33 cellular contexts compared by ENCODE assay signal in the genomic region with DNA sequence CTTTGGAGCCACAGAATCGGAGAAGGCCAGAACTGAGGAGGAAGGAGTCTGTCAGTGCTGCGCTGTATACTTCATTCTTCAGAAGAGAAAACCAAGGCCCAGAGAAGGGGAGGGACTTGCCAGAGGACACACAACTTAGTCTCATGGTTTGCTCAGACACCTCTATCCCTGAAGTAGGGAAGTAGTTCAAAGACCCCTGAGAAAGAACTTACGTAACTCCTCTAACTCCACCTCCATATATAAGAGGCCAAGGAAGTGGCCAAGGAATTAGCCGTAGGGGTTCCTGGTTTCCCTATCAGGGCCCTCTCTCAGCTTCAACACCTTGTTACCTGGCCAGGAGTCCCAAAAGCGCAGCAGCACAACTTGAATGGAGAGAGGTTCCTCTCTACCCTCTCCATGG. TPM values are rescaled to one million over a fixed set of nuclear protein-coding genes. Genes with fewer than 3 reads are reported as not detected.
DNase-seq lines count a peak whose midpoint lies in the region; ATAC-seq and TF ChIP-seq lines count a peak whose summit lies in the region.
"Had no signal": no experiment of that assay in that cellular context is flagged by ENCODE, and none has a peak within 500 bp of the region (broad histone marks: within the 10 kb centered on the region; RNA-seq: fewer than 3 reads in every experiment).

No MANE protein-coding gene starts in this region.

- DNase-seq in breast epithelium (ENCODE audit: low spot score in 2 of 2) (peak in 1 of 2 donors; percentile 10), MCF 10A (ENCODE audit: unreplicated experiment) (no peak), upper lobe of right lung (no peak), mesendoderm (no peak), lower leg skin (ENCODE audit: low spot score in 2 of 2) (no peak)
- DNase-seq: activated CD4-positive, alpha-beta T cell treated with anti-CD3 and anti-CD28 coated beads for 36 hours; activated CD8-positive, alpha-beta memory T cell treated with anti-CD3 and anti-CD28 coated beads for 24 hours; activated effector memory CD4-positive, alpha-beta T cell treated with Interleukin-2 at 50 U/mL for 16 hours; activated T-cell treated with anti-CD3 and anti-CD28 coated beads for 4 hours; CD8-positive, alpha-beta T cell; DMS 273 treated with DMSO at 0.1 percent for 48 hours; foreskin fibroblast; heart left ventricle; kidney glomerular epithelial cell; NCI-H2029 treated with DMSO at 0.1 percent for 48 hours; NCI-H69; ovary; Right ventricle myocardium superior; stimulated activated CD4-positive, alpha-beta T cell treated with anti-CD3 and anti-CD28 coated beads, Interleukin-2, amount 100 ng/mL, for 24 hours; T-helper 17 cell had no signal

- H3K9me3 ChIP-seq in breast epithelium: no peaks in the 10 kb centered on the region
- no peaks in the 10 kb centered on the region for H3K9me3 ChIP-seq in esophagus (ENCODE audit: control insufficient read depth in 2 of 2, insufficient read depth in 1 of 2, low read depth in 1 of 2, low read length in 1 of 2)
- no peaks in the 10 kb centered on the region for H3K9me3 ChIP-seq in mucosa of stomach (ENCODE audit: control insufficient read depth, low read length)
- no peaks in the 10 kb centered on the region for H3K9me3 ChIP-seq in upper lobe of right lung
- H3K9me3 ChIP-seq: heart left ventricle, ovary, right atrium auricular region, spleen had no signal

- H2BK15ac ChIP-seq in mesendoderm (replicated peaks; ENCODE audit: low read depth): no peak overlapping the region

- H3K4me1 ChIP-seq in breast epithelium (no peaks in the 10 kb centered on the region), esophagus (ENCODE audit: control insufficient read depth in 2 of 2, insufficient read depth in 2 of 2, low read length in 1 of 2) (peaks cover 0 to 22% of the 10 kb centered on the region in 2 donors), mucosa of stomach (ENCODE audit: control insufficient read depth, insufficient read depth, low read length) (peaks cover 46% of the 10 kb centered on the region), upper lobe of right lung (no peaks in the 10 kb centered on the region), mesendoderm (ENCODE audit: control insufficient read depth, low read depth, low read length) (peaks cover 1% of the 10 kb centered on the region)
- H3K4me1 ChIP-seq: heart left ventricle, right atrium auricular region had no signal

- H3K23ac ChIP-seq in mesendoderm (ENCODE audit: low read length): no peak overlapping the region

- no peak overlapping the region for H4K8ac ChIP-seq in mesendoderm (ENCODE audit: low read depth, low read length)

- H3K4ac ChIP-seq in mesendoderm (ENCODE audit: low read depth, low read length): no peak overlapping the region

- H3K79me1 ChIP-seq in mesendoderm (ENCODE audit: low read length): no peaks in the 10 kb centered on the region

- no peak for TF ChIP-seq POLR2A in breast epithelium (IDR thresholded peaks at IDR 0.05)
- TF ChIP-seq POLR2A in lower leg skin (IDR thresholded peaks at IDR 0.05): no peak

- no peak overlapping the region for H3K27ac Mint-ChIP-seq in MCF 10A (ENCODE audit: low read depth, unreplicated experiment)
- H3K27ac Mint-ChIP-seq: activated CD4-positive, alpha-beta T cell treated with anti-CD3 and anti-CD28 coated beads for 36 hours; CD8-positive, alpha-beta T cell; T-helper 17 cell had no signal

- H3K9me3 Mint-ChIP-seq in MCF 10A (ENCODE audit: unreplicated experiment): no peaks in the 10 kb centered on the region
- H3K9me3 Mint-ChIP-seq: CD8-positive, alpha-beta T cell; central memory CD8-positive, alpha-beta T cell; stimulated activated naive CD8-positive, alpha-beta T cell treated with anti-CD3 and anti-CD28 coated beads, Interleukin-15, Interleukin-2, amounts not matched to agents 100 ng/mL and 50 ng/mL, for 24 hours had no signal

- no peak overlapping the region for H2BK120ac ChIP-seq in mesendoderm (ENCODE audit: low read depth, low read length)

- H3K4me3 ChIP-seq in breast epithelium (peak overlapping the region in 2 of 3 donors; percentile 60 to 65), esophagus (ENCODE audit: low read depth in 1 of 2, low read length in 2 of 2) (peak overlapping the region in 1 of 2 donors; percentile 68), mucosa of stomach (ENCODE audit: low read length) (no peak overlapping the region), upper lobe of right lung (no peak overlapping the region), mesendoderm (ENCODE audit: low read length) (no peak overlapping the region), lower leg skin (ENCODE audit: low read depth, poor library complexity, severe bottlenecking) (no peak overlapping the region)
- H3K4me3 ChIP-seq: heart left ventricle, ovary, right atrium auricular region, spleen had no signal

- no peak overlapping the region for H2BK5ac ChIP-seq in mesendoderm (ENCODE audit: low read length)

- no peak overlapping the region for H3K4me3 Mint-ChIP-seq in MCF 10A (ENCODE audit: unreplicated experiment)
- H3K4me3 Mint-ChIP-seq: activated CD4-positive, alpha-beta T cell treated with anti-CD3 and anti-CD28 coated beads for 36 hours; CD8-positive, alpha-beta T cell; central memory CD8-positive, alpha-beta T cell; stimulated activated naive CD8-positive, alpha-beta T cell treated with anti-CD3 and anti-CD28 coated beads, Interleukin-15, Interleukin-2, amounts not matched to agents 100 ng/mL and 50 ng/mL, for 24 hours; T-helper 17 cell had no signal

- H3K27me3 Mint-ChIP-seq in MCF 10A (ENCODE audit: insufficient read depth, unreplicated experiment): no peaks in the 10 kb centered on the region
- H3K27me3 Mint-ChIP-seq: activated CD4-positive, alpha-beta T cell treated with anti-CD3 and anti-CD28 coated beads for 36 hours; central memory CD8-positive, alpha-beta T cell; stimulated activated naive CD8-positive, alpha-beta T cell treated with anti-CD3 and anti-CD28 coated beads, Interleukin-15, Interleukin-2, amounts not matched to agents 100 ng/mL and 50 ng/mL, for 24 hours; T-helper 17 cell had no signal

- H3K36me3 ChIP-seq in breast epithelium (no peaks in the 10 kb centered on the region), esophagus (ENCODE audit: control insufficient read depth in 2 of 2, insufficient read depth in 2 of 2, low read length in 1 of 2) (no peaks in the 10 kb centered on the region), mucosa of stomach (ENCODE audit: control insufficient read depth, insufficient read depth, low read length) (no peaks in the 10 kb centered on the region), upper lobe of right lung (no peaks in the 10 kb centered on the region), mesendoderm (ENCODE audit: control insufficient read depth, insufficient read depth, low read length) (no peaks in the 10 kb centered on the region)
- H3K36me3 ChIP-seq: heart left ventricle, ovary, right atrium auricular region, spleen had no signal

- H3K79me2 ChIP-seq in mesendoderm (ENCODE audit: control insufficient read depth, insufficient read depth, low read length): no peaks in the 10 kb centered on the region

- no peak overlapping the region for H3K4me2 ChIP-seq in mesendoderm (ENCODE audit: low read length)

- ATAC-seq in upper lobe of right lung (no peak), GM21381 (IDR thresholded peaks at IDR 0.05; ENCODE audit: unreplicated experiment) (no peak)
- ATAC-seq: activated CD4-positive, alpha-beta T cell treated with anti-CD3 and anti-CD28 coated beads for 36 hours; heart left ventricle; Panc1; SK-N-SH treated with all-trans-retinoic acid at 6 μM for 48 hours; T-helper 17 cell had no signal

- 89 to 94% methylated on average over 5 of the region's 5 CpGs for WGBS in esophagus, 2 donors
- no CpG with 5 or more reads among the region's 5 CpGs for WGBS in mesendoderm (ENCODE audit: extremely low coverage, insufficient coverage, low lambda C conversion rate)
- WGBS in lower leg skin, 2 donors: 90 to 91% methylated on average over 5 of the region's 5 CpGs

- TF ChIP-seq CTCF in breast epithelium (IDR thresholded peaks at IDR 0.05) (no peak), MCF 10A (IDR thresholded peaks at IDR 0.05; ENCODE audit: unreplicated experiment) (no peak), upper lobe of right lung (IDR thresholded peaks at IDR 0.05) (no peak), lower leg skin (IDR thresholded peaks at IDR 0.05) (no peak)

- CTCF ChIA-PET in MCF 10A (lab: Yijun Ruan, JAX): interaction anchor here (1.4 to 6.5 kb wide), 3 partner anchors 7 to 92 kb away, joined by 5 to 80 read pairs (median 12); partner anchors contain the start of gene KLHDC9

- no peak overlapping the region for H2AK5ac ChIP-seq in mesendoderm (ENCODE audit: low read length)

- no peaks in the 10 kb centered on the region for H3K27me3 ChIP-seq in breast epithelium
- no peaks in the 10 kb centered on the region for H3K27me3 ChIP-seq in esophagus (ENCODE audit: control insufficient read depth in 1 of 2, insufficient read depth in 2 of 2, low read length in 2 of 2)
- no peaks in the 10 kb centered on the region for H3K27me3 ChIP-seq in mucosa of stomach (ENCODE audit: control insufficient read depth, insufficient read depth, low read length)
- no peaks in the 10 kb centered on the region for H3K27me3 ChIP-seq in upper lobe of right lung
- no peaks in the 10 kb centered on the region for H3K27me3 ChIP-seq in mesendoderm (ENCODE audit: insufficient read depth, low read length, poor library complexity)
- H3K27me3 ChIP-seq: heart left ventricle, ovary, right atrium auricular region, spleen had no signal

- H3K4me1 Mint-ChIP-seq in MCF 10A (ENCODE audit: insufficient read depth, unreplicated experiment): peaks cover 40% of the 10 kb centered on the region
- H3K4me1 Mint-ChIP-seq: central memory CD8-positive, alpha-beta T cell had no signal

- H3K9ac ChIP-seq in mucosa of stomach (ENCODE audit: low read length) (peak overlapping the region; percentile 91), mesendoderm (ENCODE audit: low read length) (no peak overlapping the region)

- no peak overlapping the region for H3K56ac ChIP-seq in mesendoderm (ENCODE audit: low read length)

- BruUV-seq in MCF 10A (replicated peaks; lab: Mats Ljungman, UMichigan): no TSS peak

- POLR2A ChIA-PET in MCF 10A (lab: Yijun Ruan, JAX): interaction anchor here (0.5 to 1.1 kb wide), 3 partner anchors 41 to 106 kb away, joined by 3 to 5 read pairs (median 4); no protein-coding TSS in a partner anchor

- intact Hi-C loops in breast epithelium (cut with DNase I; ENCODE audit: low total_unique reads): no loop called here
- intact Hi-C loops in MCF 10A (cut with micrococcal nuclease): loop anchor here (10.0 kb wide), 1 partner anchor 745 kb away; the partner anchor contains the start of genes COPA and NCSTN
- intact Hi-C loops in upper lobe of right lung (cut with DNase I): no loop called here
- intact Hi-C loops in lower leg skin (cut with DNase I; ENCODE audit: low total_unique reads): loop anchor here (10.0 kb wide), 1 partner anchor 365 kb away; no protein-coding TSS in a partner anchor

- H3K18ac ChIP-seq in mesendoderm (ENCODE audit: low read length): no peak overlapping the region

- no peak overlapping the region for H4K5ac ChIP-seq in mesendoderm (ENCODE audit: low read length)

- H3K27ac ChIP-seq in breast epithelium (peak overlapping the region; percentile 92 to 98), esophagus (ENCODE audit: low read depth in 2 of 2, low read length in 1 of 2) (peak overlapping the region; percentile 94 to 96), upper lobe of right lung (peak overlapping the region; percentile 60), mesendoderm (ENCODE audit: low read depth, low read length) (no peak overlapping the region)
- H3K27ac ChIP-seq: heart left ventricle, ovary, right atrium auricular region, spleen had no signal

- H3K36me3 Mint-ChIP-seq in MCF 10A (ENCODE audit: insufficient read depth, unreplicated experiment): peaks cover 6% of the 10 kb centered on the region
- H3K36me3 Mint-ChIP-seq: CD8-positive, alpha-beta T cell had no signal

RNA-seq across cellular contexts. Expression of gene NECTIN4, which starts 0.6 kb away (rescaled TPM):
- total RNA-seq in breast epithelium (10 to 100 TPM in 2 of 3 donors, not detected in 1; 28.5 to 56.3 TPM), MCF 10A (2022) (7.0 and 11.2 TPM in 2 replicates), upper lobe of right lung (5.4 TPM), lower leg skin (100 to 1,000 TPM; 176 to 239 (median 208) TPM)
- polyA plus RNA-seq in esophagus: 10 to 100 TPM; 44.9 to 80.5 TPM
- polyA plus RNA-seq in mesendoderm (2013, experiment 1 of 2): 0.24 TPM
- polyA plus RNA-seq in mesendoderm (2013, experiment 2 of 2): 0.22 TPM
- total RNA-seq: activated CD4-positive, alpha-beta T cell treated with anti-CD3 and anti-CD28 coated beads for 36 hours; CD8-positive, alpha-beta T cell; lung microvascular endothelial cell; M059J; Right ventricle myocardium superior; spleen; T-helper 17 cell had no signal
- polyA plus RNA-seq: neural cell had no signal

RNA-seq across cellular contexts. Expression of gene KLHDC9, which starts 8.2 kb away (rescaled TPM):
- 1 to 10 TPM; 5.8 to 9.8 (median 8.5) TPM for total RNA-seq in breast epithelium
- total RNA-seq in MCF 10A (2022): not detected in 2 replicates
- 1 to 10 TPM; 1.8 to 2.5 TPM for polyA plus RNA-seq in esophagus
- total RNA-seq in upper lobe of right lung: 3.2 TPM
- 3.8 TPM for polyA plus RNA-seq in mesendoderm (2013, experiment 1 of 2)
- polyA plus RNA-seq in mesendoderm (2013, experiment 2 of 2): 3.7 TPM
- 1 to 10 TPM in 2 of 4 donors, under 1 TPM in 2; 0.42 to 4.2 (median 1.9) TPM for total RNA-seq in lower leg skin
- total RNA-seq: CD8-positive, alpha-beta T cell; H4 had no signal

RNA-seq across cellular contexts. Expression of gene ARHGAP30, which starts 20.2 kb away (rescaled TPM):
- 10 to 100 TPM in 1 of 3 donors, 1 to 10 TPM in 2; 5.2 to 16.5 (median 7.9) TPM for total RNA-seq in breast epithelium
- 0.34 and 0.58 TPM in 2 replicates for total RNA-seq in MCF 10A (2022)
- polyA plus RNA-seq in esophagus: 1 to 10 TPM; 7.9 to 9.5 TPM
- 38.0 TPM for total RNA-seq in upper lobe of right lung
- 0.56 TPM for polyA plus RNA-seq in mesendoderm (2013, experiment 1 of 2)
- 0.55 TPM for polyA plus RNA-seq in mesendoderm (2013, experiment 2 of 2)
- total RNA-seq in lower leg skin: 10 to 100 TPM in 2 of 4 donors, 1 to 10 TPM in 2; 8.5 to 14.8 (median 9.9) TPM
- total RNA-seq: lung microvascular endothelial cell had no signal
- polyA plus RNA-seq: neural cell had no signal

RNA-seq across cellular contexts. Expression of gene PFDN2, which starts 27.9 kb away (rescaled TPM):
- total RNA-seq in breast epithelium (10 to 100 TPM; 32.5 to 50.1 (median 37.0) TPM), MCF 10A (2022) (514 and 683 TPM in 2 replicates), upper lobe of right lung (56.2 TPM), lower leg skin (10 to 100 TPM; 19.3 to 24.7 (median 22.4) TPM)
- polyA plus RNA-seq in esophagus: 100 to 1,000 TPM; 116 to 186 TPM
- 308 TPM for polyA plus RNA-seq in mesendoderm (2013, experiment 1 of 2)
- polyA plus RNA-seq in mesendoderm (2013, experiment 2 of 2): 280 TPM

RNA-seq across cellular contexts. Expression of gene NIT1, which starts 28.0 kb away (rescaled TPM):
- 10 to 100 TPM; 36.3 to 44.5 (median 37.0) TPM for total RNA-seq in breast epithelium
- total RNA-seq in MCF 10A (2022): 73.4 and 75.4 TPM in 2 replicates
- 10 to 100 TPM; 28.0 to 28.5 TPM for polyA plus RNA-seq in esophagus
- 42.1 TPM for total RNA-seq in upper lobe of right lung
- polyA plus RNA-seq in mesendoderm (2013, experiment 1 of 2): 26.3 TPM
- 27.9 TPM for polyA plus RNA-seq in mesendoderm (2013, experiment 2 of 2)
- 10 to 100 TPM; 26.6 to 35.8 (median 30.2) TPM for total RNA-seq in lower leg skin

Comparison
In these comparisons a context has a peak if more than half of its experiments do, and no peak if none do; other contexts are left out.
1. intact Hi-C loops: an anchor here in MCF 10A (10.0 kb wide) and lower leg skin (10.0 kb wide); none called in breast epithelium and upper lobe of right lung.
2. H3K4me3 ChIP-seq: peak in breast epithelium (2 of 3); none in mucosa of stomach (single experiment), upper lobe of right lung (single experiment), mesendoderm (single experiment) and lower leg skin (single experiment).